Comparison of ENCODE assay signal across 8 cellular contexts in the genomic region with DNA sequence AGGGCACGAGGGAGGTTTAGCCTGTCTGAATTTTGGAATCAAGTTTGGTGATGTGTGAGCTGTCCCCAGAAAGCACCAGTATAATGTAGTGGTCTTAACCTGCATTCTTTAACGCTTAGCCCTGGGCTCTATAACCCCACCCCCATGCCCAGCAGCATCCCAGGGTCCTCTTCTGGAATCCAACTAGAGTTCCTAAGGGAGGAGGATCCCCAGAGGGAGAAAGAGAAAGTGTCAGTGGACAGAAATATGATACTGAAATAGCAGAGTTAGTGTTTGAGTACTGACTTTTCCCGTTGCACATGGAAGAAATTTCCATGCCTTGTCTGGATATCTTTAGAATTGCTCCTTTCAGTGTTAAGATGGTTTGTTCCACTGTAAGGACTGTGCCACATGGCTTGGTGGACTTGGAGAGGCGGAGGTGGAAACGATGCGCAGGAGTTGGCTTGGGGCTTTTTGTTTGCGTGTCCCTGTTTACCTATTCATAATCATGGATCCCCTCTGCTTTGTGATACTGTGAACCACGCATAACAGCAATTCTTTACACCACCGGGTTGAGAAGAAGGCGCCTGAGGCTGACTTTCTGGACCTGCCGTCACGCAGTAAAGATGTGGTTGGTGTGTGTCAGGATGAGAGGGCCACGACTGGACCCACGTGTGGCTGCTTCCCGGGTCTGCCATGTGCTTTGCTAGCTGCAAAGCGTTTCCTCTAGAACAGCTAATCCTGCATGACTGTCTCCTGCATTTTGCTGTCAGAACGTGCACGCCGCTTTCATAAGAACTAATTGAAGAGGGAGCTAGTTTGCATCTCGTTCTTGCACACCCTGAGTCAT.
A peak's percentile ranks its signal among the peaks of the same experiment; 100 is the strongest.
DNase-seq lines count a peak whose midpoint lies in the region; ATAC-seq, FAIRE-seq and TF ChIP-seq lines count a peak whose summit lies in the region.

No MANE protein-coding gene starts in this region.

- peak overlapping the region; percentile 57 to 58 for H3K27ac ChIP-seq in liver (ENCODE audit: low read depth in 1 of 2, low read length in 2 of 2)
- no peak overlapping the region for H3K27ac ChIP-seq in HepG2 (ENCODE audit: extremely low read length, insufficient read depth, low read length)
- peak overlapping the region in 3 of 4 donors; percentile 23 to 74 (median 59) for H3K27ac ChIP-seq in Peyer's patch
- peak overlapping the region in 9 of 10 donors; percentile 65 to 88 (median 81) for H3K27ac ChIP-seq in heart right ventricle

- no peak for FAIRE-seq in HepG2 (lab: Jason Lieb, UNC)

- H3K36me3 ChIP-seq in liver (ENCODE audit: control insufficient read depth in 4 of 4, insufficient read depth in 3 of 4, low read depth in 1 of 4, low read length in 3 of 4) (peaks cover 0 to 9% (median 5%) of the 10 kb centered on the region in 4 donors), HepG2 (replicated peaks in 1 of 2; ENCODE audit: control insufficient read depth in 1 of 2, insufficient read depth in 2 of 2, low read length in 2 of 2) (no peaks in the 10 kb centered on the region), Peyer's patch (peaks cover 0 to 8% (median 0%) of the 10 kb centered on the region in 3 donors), heart right ventricle (peaks cover 0 to 13% (median 3%) of the 10 kb centered on the region in 9 donors)

- peaks cover 8% of the 10 kb centered on the region for H3K36me3 Mint-ChIP-seq in activated naive CD8-positive, alpha-beta T cell treated with anti-CD3 and anti-CD28 coated beads for 36 hours

- peak overlapping the region in 2 of 3 donors; percentile 35 to 36 for H3K4me3 ChIP-seq in liver (ENCODE audit: low read depth in 1 of 3, low read length in 3 of 3)
- no peak overlapping the region for H3K4me3 ChIP-seq in HepG2 (replicated peaks in 1 of 3; ENCODE audit: insufficient read depth in 1 of 3, low read depth in 2 of 3, low read length in 3 of 3)
- H3K4me3 ChIP-seq in Peyer's patch: peak overlapping the region; percentile 21 to 57 (median 42)
- peak overlapping the region; percentile 26 to 67 (median 55) for H3K4me3 ChIP-seq in heart right ventricle

- TF ChIP-seq RAD21 in liver (IDR thresholded peaks at IDR 0.05): no peak
- no peak for TF ChIP-seq RAD21 in HepG2 (CRISPR knock-in tag; IDR thresholded peaks at IDR 0.05)

- DNase-seq in HepG2 (ENCODE audit: low spot score) (no peak), Peyer's patch (peak in 2 of 3 donors; percentile 47 to 60), heart right ventricle (peak in 1 of 2 donors; percentile 30), putamen (ENCODE audit: low spot score) (peak; percentile 34), NOMO-1 treated with DMSO at 0.1 percent for 48 hours (lab: John Stamatoyannopoulos, UW; ENCODE audit: unreplicated experiment) (no peak)
- peak; percentile 50 for DNase-seq in activated naive CD8-positive, alpha-beta T cell treated with anti-CD3 and anti-CD28 coated beads for 36 hours

- H3K27me3 Mint-ChIP-seq in activated naive CD8-positive, alpha-beta T cell treated with anti-CD3 and anti-CD28 coated beads for 36 hours: no peaks in the 10 kb centered on the region

- H3K9me3 ChIP-seq in liver (ENCODE audit: control insufficient read depth in 4 of 4, low read length in 3 of 4) (no peaks in the 10 kb centered on the region), HepG2 (ENCODE audit: low read length) (no peaks in the 10 kb centered on the region), Peyer's patch (no peaks in the 10 kb centered on the region), heart right ventricle (no peaks in the 10 kb centered on the region)

- no peak for TF ChIP-seq POLR2A in HepG2 (IDR thresholded peaks at IDR 0.05; ENCODE audit: insufficient read depth in 1 of 2, low read depth in 2 of 2, low read length in 2 of 2)
- TF ChIP-seq POLR2A in Peyer's patch (IDR thresholded peaks at IDR 0.05): no peak

- H3K27me3 ChIP-seq in liver (ENCODE audit: control insufficient read depth in 4 of 4, insufficient read depth in 4 of 4, low read length in 3 of 4): no peaks in the 10 kb centered on the region
- no peaks in the 10 kb centered on the region for H3K27me3 ChIP-seq in HepG2 (ENCODE audit: control insufficient read depth in 1 of 2, insufficient read depth in 2 of 2, low read length in 2 of 2)
- H3K27me3 ChIP-seq in Peyer's patch: no peaks in the 10 kb centered on the region
- no peaks in the 10 kb centered on the region for H3K27me3 ChIP-seq in heart right ventricle

- no peak overlapping the region for H2AFZ ChIP-seq in HepG2 (ENCODE audit: low read length)

- H3K4me2 ChIP-seq in HepG2 (ENCODE audit: low read depth, low read length): no peak overlapping the region

- no TSS peak for BruUV-seq in HepG2 (replicated peaks; lab: Mats Ljungman, UMichigan)

- WGBS in liver: 35% methylated on average over 20 of the region's 20 CpGs
- WGBS in HepG2 (ENCODE audit: low lambda C conversion rate): 91% methylated on average over 20 of the region's 20 CpGs
- WGBS in heart right ventricle, 2 donors: 7 to 8% methylated on average over 20 of the region's 20 CpGs

- peak overlapping the region; percentile 97 for H3K27ac Mint-ChIP-seq in activated naive CD8-positive, alpha-beta T cell treated with anti-CD3 and anti-CD28 coated beads for 36 hours

- intact Hi-C loops in HepG2 (cut with micrococcal nuclease; ENCODE audit: unreplicated experiment): no loop called here
- intact Hi-C loops in heart right ventricle (cut with DNase I): loop anchor here in 1 of 10 donors (5.0 kb wide), 1 partner anchor 85 kb away; no protein-coding TSS in a partner anchor

- H3K4me1 ChIP-seq in liver (ENCODE audit: control insufficient read depth in 4 of 4, insufficient read depth in 4 of 4, low read length in 3 of 4) (peaks cover 0 to 19% (median 2%) of the 10 kb centered on the region in 4 donors), HepG2 (ENCODE audit: insufficient read depth, low read length) (0 out of 2 replicates have a peak, but pooled peaks cover 11% of the 10 kb centered on the region), Peyer's patch (peaks cover 0 to 28% (median 0%) of the 10 kb centered on the region in 4 donors), heart right ventricle (peaks cover 0 to 57% (median 36%) of the 10 kb centered on the region in 9 donors)

- H3K4me1 Mint-ChIP-seq in activated naive CD8-positive, alpha-beta T cell treated with anti-CD3 and anti-CD28 coated beads for 36 hours: peaks cover 55% of the 10 kb centered on the region

- no peaks in the 10 kb centered on the region; the same call in 1 of the 2 replicates for H4K20me1 ChIP-seq in HepG2 (ENCODE audit: insufficient read depth, low read length)

- TF ChIP-seq CTCF in liver (IDR thresholded peaks at IDR 0.05; ENCODE audit: low read depth, low read length, missing input control): no peak
- TF ChIP-seq CTCF in HepG2 (CRISPR knock-in tag; IDR thresholded peaks at IDR 0.05): no peak
- TF ChIP-seq CTCF in Peyer's patch (IDR thresholded peaks at IDR 0.05): no peak
- peak in 1 of 9 donors; percentile 5 for TF ChIP-seq CTCF in heart right ventricle (IDR thresholded peaks at IDR 0.05)

- H3K9ac ChIP-seq in liver (ENCODE audit: low read depth in 1 of 2, low read length in 2 of 2) (no peak overlapping the region), HepG2 (ENCODE audit: insufficient read depth, low read depth, low read length) (no peak overlapping the region)

- no peaks in the 10 kb centered on the region for H3K79me2 ChIP-seq in HepG2 (ENCODE audit: insufficient read depth, low read length)

- CTCF ChIA-PET in HepG2 (lab: Yijun Ruan, JAX; ENCODE audit: low intra/inter-chr PET ratio, low total read pairs): no interaction called here

- in situ Hi-C loops in HepG2 (cut with HindIII; ENCODE audit: extremely low pct_ligation_motif_present, low pct_unique_long_range_greater_than_20kb): no loop called here

- TF ChIP-seq EP300 in HepG2 (IDR thresholded peaks at IDR 0.05; ENCODE audit: low read depth in 2 of 2, low read length in 2 of 2): no peak
- no peak for TF ChIP-seq EP300 in HepG2 (CRISPR knock-in tag; IDR thresholded peaks at IDR 0.05; ENCODE audit: borderline replicate concordance)

- no peaks in the 10 kb centered on the region for H3K9me3 Mint-ChIP-seq in activated naive CD8-positive, alpha-beta T cell treated with anti-CD3 and anti-CD28 coated beads for 36 hours

- POLR2A ChIA-PET in HepG2 (lab: Yijun Ruan, JAX): no interaction called here

- H3K4me3 Mint-ChIP-seq in activated naive CD8-positive, alpha-beta T cell treated with anti-CD3 and anti-CD28 coated beads for 36 hours: peak overlapping the region; percentile 91

- ATAC-seq in HepG2: no peak
- peak; percentile 28 for ATAC-seq in HG03108 (IDR thresholded peaks at IDR 0.05; ENCODE audit: unreplicated experiment)
- peak; percentile 61 to 88 (median 75) for ATAC-seq in heart right ventricle

TF ChIP-seq in liver, 16 proteins besides CTCF, POLR2A, EP300 and RAD21 (continues in another document):
- TF ChIP-seq, protein P1, sequence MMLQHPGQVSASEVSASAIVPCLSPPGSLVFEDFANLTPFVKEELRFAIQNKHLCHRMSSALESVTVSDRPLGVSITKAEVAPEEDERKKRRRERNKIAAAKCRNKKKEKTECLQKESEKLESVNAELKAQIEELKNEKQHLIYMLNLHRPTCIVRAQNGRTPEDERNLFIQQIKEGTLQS (IDR thresholded peaks at IDR 0.05): no peak
- TF ChIP-seq, protein P2, sequence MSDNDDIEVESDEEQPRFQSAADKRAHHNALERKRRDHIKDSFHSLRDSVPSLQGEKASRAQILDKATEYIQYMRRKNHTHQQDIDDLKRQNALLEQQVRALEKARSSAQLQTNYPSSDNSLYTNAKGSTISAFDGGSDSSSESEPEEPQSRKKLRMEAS (IDR thresholded peaks at IDR 0.05): peak; percentile 16
- TF ChIP-seq RXRA (IDR thresholded peaks at IDR 0.05) (no peak), HNF4A (conservative IDR thresholded peaks at IDR 0.05) (no peak)

TF ChIP-seq in HepG2, 621 proteins besides CTCF, POLR2A, EP300 and RAD21:
- TF ChIP-seq SRF (IDR thresholded peaks at IDR 0.05; ENCODE audit: low read depth, low read length): no peak
- TF ChIP-seq TCF7L2 (IDR thresholded peaks at IDR 0.05; ENCODE audit: low read depth, low read length): no peak
- no peak for TF ChIP-seq NR3C1 (CRISPR knock-in tag; IDR thresholded peaks at IDR 0.05)
- no peak for TF ChIP-seq KMT2A (CRISPR knock-in tag; IDR thresholded peaks at IDR 0.05)
- no peak for TF ChIP-seq NCOR1 (IDR thresholded peaks at IDR 0.05; ENCODE audit: borderline replicate concordance, low read length)
- TF ChIP-seq ZNF160 (CRISPR knock-in tag; IDR thresholded peaks at IDR 0.05): no peak
TF ChIP-seq in HepG2: peak in this region for 0.

Comparison
In these comparisons a context has a peak if more than half of its experiments do, and no peak if none do; other contexts are left out.
1. H3K4me3 ChIP-seq: peak in liver (2 of 3), Peyer's patch (4 of 4) and heart right ventricle (10 of 10); none in HepG2 (0 of 3).
2. DNase-seq: peak in Peyer's patch (2 of 3), activated naive CD8-positive, alpha-beta T cell treated with anti-CD3 and anti-CD28 coated beads for 36 hours (single experiment) and putamen (single experiment); none in HepG2 (single experiment) and NOMO-1 treated with DMSO at 0.1 percent for 48 hours (single experiment).